In genomic region chrX:110414273-110414672, GRCh38 we compare ENCODE assay signal across 14 cellular contexts. TPM values are rescaled to one million over a fixed set of nuclear protein-coding genes. Genes with fewer than 3 reads are reported as not detected.
DNase-seq lines count a peak whose midpoint lies in the region; ATAC-seq and TF ChIP-seq lines count a peak whose summit lies in the region.
"Had no signal": no experiment of that assay in that cellular context is flagged by ENCODE, and none has a peak within 500 bp of the region (broad histone marks: within the 10 kb centered on the region; RNA-seq: fewer than 3 reads in every experiment).

No MANE protein-coding gene starts in this region.

- 19 to 29% methylated on average over 3 of the region's 3 CpGs for WGBS in aorta, 2 donors
- WGBS in body of pancreas, 2 donors, result 53 to 59% methylated on average over 3 of the region's 3 CpGs
- 79% methylated on average over 3 of the region's 3 CpGs; no CpG with 5 or more reads in 1 of the 2 experiments for WGBS in endodermal cell (ENCODE audit: insufficient coverage in 1 of 2, insufficient read length in 1 of 2), 2 experiments

- no peak overlapping the region for H3K4me3 Mint-ChIP-seq in endodermal cell
- H3K4me3 Mint-ChIP-seq: activated T-cell treated with anti-CD3 and anti-CD28 coated beads, Interleukin-2, amount 50 U/mL, for 4 hours had no signal

- H3K4me3 ChIP-seq in aorta (ENCODE audit: low read length in 2 of 2) (no peak overlapping the region), body of pancreas (no peak overlapping the region), endodermal cell (ENCODE audit: low read length) (no peak overlapping the region)
- H3K4me3 ChIP-seq: right lobe of liver, SJSA1, upper lobe of right lung had no signal

- H3K4me1 Mint-ChIP-seq in endodermal cell, result peaks cover 39% of the 10 kb centered on the region

- DNase-seq in aorta, result no peak
- DNase-seq in body of pancreas, result no peak
- DNase-seq in NCI-H2029 (lab: John Stamatoyannopoulos, UW), result no peak
- DNase-seq in endodermal cell, result no peak
- DNase-seq: activated CD4-positive, CD25-positive, alpha-beta regulatory T cell; activated T-cell treated with anti-CD3 and anti-CD28 coated beads, Interleukin-2, amount 50 U/mL, for 4 hours; NCI-H524 treated with DMSO at 0.1 percent for 48 hours; right lobe of liver; upper lobe of right lung had no signal

- peaks cover 0 to 3% of the 10 kb centered on the region in 2 donors for H3K4me1 ChIP-seq in aorta (ENCODE audit: control insufficient read depth in 1 of 2, insufficient read depth in 2 of 2, low read length in 2 of 2)
- H3K4me1 ChIP-seq in body of pancreas, result no peaks in the 10 kb centered on the region
- H3K4me1 ChIP-seq in endodermal cell (ENCODE audit: control insufficient read depth, insufficient read depth, low read length), result no peaks in the 10 kb centered on the region
- H3K4me1 ChIP-seq: right lobe of liver, upper lobe of right lung had no signal

- H3K36me3 ChIP-seq in aorta (ENCODE audit: control insufficient read depth in 1 of 2, insufficient read depth in 2 of 2, low read length in 1 of 2) (no peaks in the 10 kb centered on the region), body of pancreas (replicated peaks in 1 of 2; ENCODE audit: insufficient read depth in 1 of 2, low read depth in 2 of 2) (no peaks in the 10 kb centered on the region), endodermal cell (ENCODE audit: control insufficient read depth, insufficient read depth, low read length) (no peaks in the 10 kb centered on the region)
- H3K36me3 ChIP-seq: right lobe of liver, SJSA1, upper lobe of right lung had no signal

- H3K27ac ChIP-seq in aorta (ENCODE audit: low read depth in 1 of 2, low read length in 2 of 2), result peak overlapping the region; percentile 18 to 71
- no peak overlapping the region for H3K27ac ChIP-seq in body of pancreas
- no peak overlapping the region for H3K27ac ChIP-seq in endodermal cell (ENCODE audit: low read depth, low read length)
- H3K27ac ChIP-seq: right lobe of liver, SJSA1, upper lobe of right lung had no signal

- no peak overlapping the region for H3K27ac Mint-ChIP-seq in endodermal cell

- H3K9me3 Mint-ChIP-seq in endodermal cell, result no peaks in the 10 kb centered on the region
- H3K9me3 Mint-ChIP-seq: activated T-cell treated with anti-CD3 and anti-CD28 coated beads, Interleukin-2, amount 50 U/mL, for 4 hours had no signal

- no peak for TF ChIP-seq POLR2A in body of pancreas (IDR thresholded peaks at IDR 0.05)

- peaks cover 13% of the 10 kb centered on the region for H3K27me3 Mint-ChIP-seq in endodermal cell (ENCODE audit: insufficient read depth)

- TF ChIP-seq CTCF in body of pancreas (IDR thresholded peaks at IDR 0.05), result no peak
- TF ChIP-seq CTCF in endodermal cell (conservative IDR thresholded peaks at IDR 0.05), result no peak

- intact Hi-C loops in aorta (cut with DNase I) (loop anchor here (5.0 to 10.0 kb wide), 2 partner anchors 409 to 502 kb away; partner anchors contain the start of gene TMEM164 (in 1 of the 2)), body of pancreas (cut with DNase I) (no loop called here)

- H3K36me3 Mint-ChIP-seq in endodermal cell (ENCODE audit: low read depth), result no peaks in the 10 kb centered on the region

- ATAC-seq in GM19328 (IDR thresholded peaks at IDR 0.05; ENCODE audit: unreplicated experiment) (peak; percentile 14), HG02763 (IDR thresholded peaks at IDR 0.05; ENCODE audit: unreplicated experiment) (peak; percentile 28), HG03469 (IDR thresholded peaks at IDR 0.05; ENCODE audit: unreplicated experiment) (peak; percentile 8), aorta (ENCODE audit: low FRiP score) (no peak), body of pancreas (no peak)
- ATAC-seq: activated T-cell treated with anti-CD3 and anti-CD28 coated beads, Interleukin-2, amount 50 U/mL, for 4 hours; right lobe of liver; upper lobe of right lung had no signal

- H3K9ac ChIP-seq in endodermal cell (ENCODE audit: extremely low read depth, low read length, poor library complexity, severe bottlenecking), result no peak overlapping the region

- H3K27me3 ChIP-seq in aorta (ENCODE audit: control insufficient read depth in 1 of 2, insufficient read depth in 2 of 2, low read length in 1 of 2) (no peaks in the 10 kb centered on the region), body of pancreas (no peaks in the 10 kb centered on the region), endodermal cell (ENCODE audit: control insufficient read depth, insufficient read depth, low read length, poor library complexity, severe bottlenecking) (no peaks in the 10 kb centered on the region)
- H3K27me3 ChIP-seq: right lobe of liver, SJSA1, upper lobe of right lung had no signal

- no peaks in the 10 kb centered on the region for H3K9me3 ChIP-seq in aorta (ENCODE audit: control insufficient read depth, low read length)
- H3K9me3 ChIP-seq in body of pancreas, result no peaks in the 10 kb centered on the region
- no peaks in the 10 kb centered on the region for H3K9me3 ChIP-seq in endodermal cell (ENCODE audit: control insufficient read depth, low read length)
- H3K9me3 ChIP-seq: right lobe of liver, SJSA1, upper lobe of right lung had no signal

RNA-seq across cellular contexts. Expression of gene RTL9, which starts 55.6 kb away (rescaled TPM):
- total RNA-seq in aorta (under 1 TPM; 0.09 to 0.26 TPM), body of pancreas (not detected), endodermal cell (under 1 TPM; 0.29 TPM)
- polyA plus RNA-seq in aorta, result not detected
- 0.68 TPM for polyA plus RNA-seq in endodermal cell (2013, experiment 1 of 2)
- polyA plus RNA-seq in endodermal cell (2013, experiment 2 of 2), result 0.41 TPM
- total RNA-seq: activated T-cell treated with anti-CD3 and anti-CD28 coated beads, Interleukin-2, amount 50 U/mL, for 4 hours; epithelial cell of proximal tubule; upper lobe of right lung had no signal

Comparison
In these comparisons a context has a peak if more than half of its experiments do, and no peak if none do; other contexts are left out.
1. ATAC-seq: peak in GM19328 (single experiment), HG02763 (single experiment) and HG03469 (single experiment); none in aorta (single experiment) and body of pancreas (single experiment).
2. H3K27ac ChIP-seq: peak in aorta (2 of 2); none in body of pancreas (0 of 4) and endodermal cell (single experiment).